8 cellular contexts compared by ENCODE assay signal in genomic region chr3:179526989-179527391, GRCh38. TPM values are rescaled to one million over a fixed set of nuclear protein-coding genes. Genes with fewer than 3 reads are reported as not detected.
DNase-seq lines count a peak whose midpoint lies in the region; ATAC-seq and TF ChIP-seq lines count a peak whose summit lies in the region.

No MANE protein-coding gene starts in this region.

- intact Hi-C loops in CD14-positive monocyte (cut with micrococcal nuclease) (no loop called here), Calu3 (cut with micrococcal nuclease; ENCODE audit: unreplicated experiment) (no loop called here)

- WGBS in endodermal cell (ENCODE audit: insufficient coverage in 1 of 2, insufficient read length in 1 of 2), 2 experiments = 20 to 32% methylated on average over 2 to 3 of the region's 3 CpGs

- no TSS peak for BruUV-seq in Calu3 (replicated peaks; lab: Mats Ljungman, UMichigan)

- no peaks in the 10 kb centered on the region for H3K27me3 ChIP-seq in endodermal cell (ENCODE audit: control insufficient read depth, insufficient read depth, low read length, poor library complexity, severe bottlenecking)

- H3K27me3 Mint-ChIP-seq in CD14-positive monocyte (ENCODE audit: low read depth in 3 of 3) = no peaks in the 10 kb centered on the region
- H3K27me3 Mint-ChIP-seq in endodermal cell (ENCODE audit: insufficient read depth) = peaks cover 10% of the 10 kb centered on the region
- no peaks in the 10 kb centered on the region for H3K27me3 Mint-ChIP-seq in mesothelial cell of epicardium (ENCODE audit: low read depth)
- peaks cover 7% of the 10 kb centered on the region for H3K27me3 Mint-ChIP-seq in Calu3 (ENCODE audit: unreplicated experiment)

- no peak overlapping the region for H3K4me3 ChIP-seq in endodermal cell (ENCODE audit: low read length)

- H3K9me3 Mint-ChIP-seq in CD14-positive monocyte = peaks cover 0 to 2% (median 0%) of the 10 kb centered on the region in 7 donors
- peaks cover 16% of the 10 kb centered on the region for H3K9me3 Mint-ChIP-seq in endodermal cell
- no peaks in the 10 kb centered on the region for H3K9me3 Mint-ChIP-seq in mesothelial cell of epicardium
- no peaks in the 10 kb centered on the region for H3K9me3 Mint-ChIP-seq in Calu3 (ENCODE audit: low read depth, unreplicated experiment)

- TF ChIP-seq CTCF in CD14-positive monocyte (IDR thresholded peaks at IDR 0.05) = no peak
- TF ChIP-seq CTCF in endodermal cell (conservative IDR thresholded peaks at IDR 0.05) = no peak
- no peak for TF ChIP-seq CTCF in mesothelial cell of epicardium (IDR thresholded peaks at IDR 0.05; ENCODE audit: unreplicated experiment)
- no peak for TF ChIP-seq CTCF in Calu3 (IDR thresholded peaks at IDR 0.05; ENCODE audit: unreplicated experiment)

- no peak overlapping the region for H3K27ac ChIP-seq in endodermal cell (ENCODE audit: low read depth, low read length)

- DNase-seq in CD14-positive monocyte (ENCODE audit: low spot score) (no peak), NCI-H2196 (lab: John Stamatoyannopoulos, UW; ENCODE audit: unreplicated experiment) (peak; percentile 31), endodermal cell (peak; percentile 79), mesothelial cell of epicardium (ENCODE audit: low spot score in 2 of 2, unreplicated experiment in 2 of 2) (peak in 1 of 2 experiments; percentile 46), Calu3 (no peak), SKM-1 treated with dmso at 0.1 percent for 144 hours (lab: John Stamatoyannopoulos, UW; ENCODE audit: unreplicated experiment) (no peak), LoVo (ENCODE audit: low spot score) (no peak)

- H3K27ac Mint-ChIP-seq in CD14-positive monocyte = no peak overlapping the region
- H3K27ac Mint-ChIP-seq in endodermal cell = peak overlapping the region; percentile 65
- H3K27ac Mint-ChIP-seq in mesothelial cell of epicardium = peak overlapping the region; percentile 97
- H3K27ac Mint-ChIP-seq in Calu3 (ENCODE audit: unreplicated experiment) = no peak overlapping the region

- no peaks in the 10 kb centered on the region for H3K36me3 Mint-ChIP-seq in CD14-positive monocyte
- H3K36me3 Mint-ChIP-seq in endodermal cell (ENCODE audit: low read depth) = peaks cover 3% of the 10 kb centered on the region
- H3K36me3 Mint-ChIP-seq in mesothelial cell of epicardium = no peaks in the 10 kb centered on the region
- H3K36me3 Mint-ChIP-seq in Calu3 (ENCODE audit: insufficient read depth, unreplicated experiment) = no peaks in the 10 kb centered on the region

- no peaks in the 10 kb centered on the region for H3K4me1 ChIP-seq in endodermal cell (ENCODE audit: control insufficient read depth, insufficient read depth, low read length)

- no peak for ATAC-seq in HG03342 (IDR thresholded peaks at IDR 0.05; ENCODE audit: unreplicated experiment)

- CTCF ChIA-PET in Calu3 (lab: Charles Lee) = no interaction called here

- peaks cover 8% of the 10 kb centered on the region for H3K4me1 Mint-ChIP-seq in CD14-positive monocyte
- H3K4me1 Mint-ChIP-seq in endodermal cell = peaks cover 4% of the 10 kb centered on the region
- H3K4me1 Mint-ChIP-seq in mesothelial cell of epicardium = peaks cover 31% of the 10 kb centered on the region
- no peaks in the 10 kb centered on the region for H3K4me1 Mint-ChIP-seq in Calu3 (ENCODE audit: low read depth, unreplicated experiment)

- H3K36me3 ChIP-seq in endodermal cell (ENCODE audit: control insufficient read depth, insufficient read depth, low read length) = no peaks in the 10 kb centered on the region

- H3K9ac ChIP-seq in endodermal cell (ENCODE audit: extremely low read depth, low read length, poor library complexity, severe bottlenecking) = no peak overlapping the region

- no peaks in the 10 kb centered on the region for H3K9me3 ChIP-seq in endodermal cell (ENCODE audit: control insufficient read depth, low read length)

- H3K4me3 Mint-ChIP-seq in CD14-positive monocyte (peak overlapping the region; percentile 4 to 37), endodermal cell (peak overlapping the region; percentile 8), mesothelial cell of epicardium (peak overlapping the region; percentile 63), Calu3 (ENCODE audit: low read depth, unreplicated experiment) (no peak overlapping the region)

RNA-seq across cellular contexts. Expression of gene ACTL6A, which starts 35.7 kb away (rescaled TPM):
- polyA plus RNA-seq in CD14-positive monocyte = 10 to 100 TPM; 35.9 to 37.2 TPM
- total RNA-seq in endodermal cell = 10 to 100 TPM; 59.9 to 67.4 TPM
- polyA plus RNA-seq in endodermal cell (2013, experiment 1 of 2) = 108 TPM
- polyA plus RNA-seq in endodermal cell (2013, experiment 2 of 2) = 94.9 TPM
- 43.5 to 45.2 TPM (median 44.2 TPM) in 3 replicates for total RNA-seq in mesothelial cell of epicardium
- total RNA-seq in Calu3 (2022) = 148 and 158 TPM in 2 replicates

Comparison
In these comparisons a context has a peak if more than half of its experiments do, and no peak if none do; other contexts are left out.
1. DNase-seq: peak in NCI-H2196 (single experiment) and endodermal cell (single experiment); none in CD14-positive monocyte (single experiment), Calu3 (single experiment), SKM-1 treated with dmso at 0.1 percent for 144 hours (single experiment) and LoVo (single experiment).
2. H3K27ac Mint-ChIP-seq: peak in endodermal cell (single experiment) and mesothelial cell of epicardium (single experiment); none in CD14-positive monocyte (0 of 7) and Calu3 (single experiment).